10 cellular contexts compared by ENCODE assay signal in the genomic region with DNA sequence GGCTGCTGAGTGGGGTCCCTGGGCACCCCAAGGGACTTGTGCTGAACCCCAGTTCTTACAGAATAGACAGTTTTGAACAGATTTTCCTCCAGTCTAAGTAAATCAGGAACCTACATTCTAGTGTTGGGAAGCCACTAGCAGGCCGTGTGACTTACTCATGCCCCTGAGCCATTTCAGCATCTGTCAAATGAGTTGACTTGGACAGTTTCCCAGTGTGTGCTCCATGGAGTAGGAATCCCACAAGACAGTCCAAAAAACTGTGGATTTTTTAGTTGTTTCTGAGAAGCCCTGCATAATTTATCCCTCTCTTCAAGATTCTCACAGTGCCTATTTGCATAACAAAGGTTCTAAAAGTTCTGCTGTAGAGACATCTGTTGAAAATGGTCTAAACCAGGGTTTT. TPM values are rescaled to one million over a fixed set of nuclear protein-coding genes. Genes with fewer than 3 reads are reported as not detected.
DNase-seq lines count a peak whose midpoint lies in the region; ATAC-seq and TF ChIP-seq lines count a peak whose summit lies in the region.
"Had no signal": no experiment of that assay in that cellular context is flagged by ENCODE, and none has a peak within 500 bp of the region (broad histone marks: within the 10 kb centered on the region; RNA-seq: fewer than 3 reads in every experiment).

No MANE protein-coding gene starts in this region.

- no peak overlapping the region for H3K4me3 ChIP-seq in fibroblast of villous mesenchyme (ENCODE audit: low read depth, low read length)
- no peak overlapping the region for H3K4me3 ChIP-seq in retinal pigment epithelial cell (ENCODE audit: low read length)
- H3K4me3 ChIP-seq: SJSA1 had no signal

- TF ChIP-seq CTCF in fibroblast of villous mesenchyme (IDR thresholded peaks at IDR 0.05; ENCODE audit: insufficient read depth, low read depth, low read length) (no peak), retinal pigment epithelial cell (conservative IDR thresholded peaks at IDR 0.05; ENCODE audit: low read depth, low read length) (no peak)

- in situ Hi-C loops in SK-MEL-5 (cut with HindIII; ENCODE audit: low pct_unique_long_range_greater_than_20kb, low sequenced_read_pairs), result no loop called here

- ATAC-seq in HG02981 (IDR thresholded peaks at IDR 0.05; ENCODE audit: unreplicated experiment), result no peak

- DNase-seq in EH (ENCODE audit: low read depth) (peak; percentile 96), SK-MEL-5 (ENCODE audit: low read depth, low spot score) (peak; percentile 69), fibroblast of villous mesenchyme (ENCODE audit: low read depth) (peak; percentile 83), retinal pigment epithelial cell (ENCODE audit: low read depth) (peak; percentile 51), middle frontal gyrus (ENCODE audit: extremely low spot score, low spot score) (no peak), NCI-H2227 (lab: John Stamatoyannopoulos, UW; ENCODE audit: unreplicated experiment) (no peak)
- no peak for DNase-seq in activated effector memory CD4-positive, alpha-beta T cell treated with anti-CD3 and anti-CD28 coated beads, Interleukin-2, amount 50 U/mL, for 16 hours
- DNase-seq: stimulated activated CD4-positive, alpha-beta T cell treated with anti-CD3 and anti-CD28 coated beads, Interleukin-12 subunit alpha, Interleukin-12 subunit beta, amount 100 ng/mL, for 4 hours had no signal

RNA-seq across cellular contexts. Expression of a gene that starts 2.1 kb away (rescaled TPM):
- total RNA-seq in SK-MEL-5 (2014; rRNA removed; shearing (Covaris generic)), result not detected in 2 replicates
- polyA plus RNA-seq in SK-MEL-5 (2015; cell fraction: cytosol; rRNA removed), result 0.11 TPM in 1 of 2 replicates, not detected in the other
- polyA plus RNA-seq in SK-MEL-5 (2015; cell fraction: nucleus; rRNA removed), result 0.36 and 2.4 TPM in 2 replicates
- under 0.01 and 0.32 TPM in 2 replicates for total RNA-seq in fibroblast of villous mesenchyme
- total RNA-seq: SJSA1 had no signal

RNA-seq across cellular contexts. Expression of a gene that starts 39.5 kb away (rescaled TPM):
- total RNA-seq in SK-MEL-5 (2014; rRNA removed; shearing (Covaris generic)), result 46.1 and 47.8 TPM in 2 replicates
- 28.9 and 34.9 TPM in 2 replicates for polyA plus RNA-seq in SK-MEL-5 (2015; cell fraction: cytosol; rRNA removed)
- polyA plus RNA-seq in SK-MEL-5 (2015; cell fraction: nucleus; rRNA removed), result 15.4 TPM in 2 replicates
- total RNA-seq in fibroblast of villous mesenchyme, result 47.7 and 54.4 TPM in 2 replicates

Comparison
In these comparisons a context has a peak if more than half of its experiments do, and no peak if none do; other contexts are left out.
1. DNase-seq: peak in EH (single experiment), SK-MEL-5 (single experiment), fibroblast of villous mesenchyme (single experiment) and retinal pigment epithelial cell (single experiment); none in middle frontal gyrus (single experiment), NCI-H2227 (single experiment) and activated effector memory CD4-positive, alpha-beta T cell treated with anti-CD3 and anti-CD28 coated beads, Interleukin-2, amount 50 U/mL, for 16 hours (single experiment).